ENCODE assay signal across 8 cellular contexts in genomic region chr2:190344275-190344827, GRCh38. TPM values are rescaled to one million over a fixed set of nuclear protein-coding genes. Genes with fewer than 3 reads are reported as not detected.
DNase-seq lines count a peak whose midpoint lies in the region; ATAC-seq and TF ChIP-seq lines count a peak whose summit lies in the region.

No MANE protein-coding gene starts in this region.

- in situ Hi-C loops in astrocyte of the cerebellum (cut with HindIII; ENCODE audit: low sequenced_read_pairs), result no loop called here

- peaks cover 18% of the 10 kb centered on the region for H3K4me1 ChIP-seq in BLaER1
- peaks cover 12% of the 10 kb centered on the region for H3K4me1 ChIP-seq in iPS-18a (ENCODE audit: control insufficient read depth, low read depth, low read length)
- peaks cover 0 to 29% (median 18%) of the 10 kb centered on the region in 4 donors for H3K4me1 ChIP-seq in sigmoid colon

- H3K9ac ChIP-seq in BLaER1, result peak overlapping the region; percentile 74
- H3K9ac ChIP-seq in iPS-18a (ENCODE audit: low read length), result no peak overlapping the region

- DNase-seq in NCI-H526 treated with DMSO at 0.1 percent for 48 hours (lab: John Stamatoyannopoulos, UW), result peak; percentile 76
- DNase-seq in astrocyte of the cerebellum (ENCODE audit: low read depth), result no peak
- DNase-seq in sigmoid colon, result peak; percentile 72
- DNase-seq in hepatic stellate cell (ENCODE audit: low spot score), result no peak

- H4K20me1 ChIP-seq in BLaER1, result no peaks in the 10 kb centered on the region

- H3K4me3 ChIP-seq in BLaER1, result peak overlapping the region; percentile 76
- H3K4me3 ChIP-seq in astrocyte of the cerebellum (ENCODE audit: low read depth, low read length), result peak overlapping the region; percentile 62
- H3K4me3 ChIP-seq in iPS-18a (ENCODE audit: low read length), result peak overlapping the region; percentile 71
- peak overlapping the region; percentile 61 to 91 (median 80) for H3K4me3 ChIP-seq in sigmoid colon

- no peak for TF ChIP-seq EP300 in sigmoid colon (IDR thresholded peaks at IDR 0.05)

- WGBS in sigmoid colon, 2 donors, result 11 to 17% methylated on average over 7 of the region's 7 CpGs

- peak overlapping the region; percentile 62 for H3K27ac ChIP-seq in BLaER1
- H3K27ac ChIP-seq in iPS-18a (ENCODE audit: low read length), result no peak overlapping the region
- H3K27ac ChIP-seq in sigmoid colon, result peak overlapping the region; percentile 91 to 94 (median 94)

- no peaks in the 10 kb centered on the region for H3K36me3 ChIP-seq in BLaER1
- H3K36me3 ChIP-seq in iPS-18a (ENCODE audit: control insufficient read depth, low read depth, low read length), result no peaks in the 10 kb centered on the region
- H3K36me3 ChIP-seq in sigmoid colon, result no peaks in the 10 kb centered on the region

- H3K4me2 ChIP-seq in BLaER1, result peak overlapping the region; percentile 99

- intact Hi-C loops in sigmoid colon (cut with DNase I), result loop anchor here (10.0 kb wide), 1 partner anchor 300 kb away; the partner anchor contains the start of gene NAB1

- ATAC-seq in GM18867 (IDR thresholded peaks at IDR 0.05; ENCODE audit: unreplicated experiment) (peak; percentile 81), HG03025 (IDR thresholded peaks at IDR 0.05; ENCODE audit: low FRiP score, unreplicated experiment) (peak; percentile 53)

- H3K9me3 ChIP-seq in BLaER1, result no peaks in the 10 kb centered on the region
- no peaks in the 10 kb centered on the region for H3K9me3 ChIP-seq in iPS-18a (ENCODE audit: control insufficient read depth, low read depth, low read length)
- no peaks in the 10 kb centered on the region for H3K9me3 ChIP-seq in sigmoid colon

- no peak for TF ChIP-seq POLR2A in sigmoid colon (IDR thresholded peaks at IDR 0.05)

- H3K27me3 ChIP-seq in BLaER1 (peaks cover 10% of the 10 kb centered on the region; the same call in 1 of the 2 replicates), iPS-18a (ENCODE audit: control insufficient read depth, insufficient read depth, low read length) (peaks cover 27% of the 10 kb centered on the region), sigmoid colon (no peaks in the 10 kb centered on the region)

- TF ChIP-seq CTCF in astrocyte of the cerebellum (IDR thresholded peaks at IDR 0.05; ENCODE audit: low read depth, low read length, missing control alignments) (peak; percentile 44), sigmoid colon (IDR thresholded peaks at IDR 0.05) (peak in 1 of 4 experiments; percentile 31)

RNA-seq across cellular contexts. Expression of gene INPP1, which starts 1.0 kb away (rescaled TPM):
- 10 to 100 TPM; 12.5 to 19.9 (median 15.5) TPM for total RNA-seq in sigmoid colon
- polyA plus RNA-seq in sigmoid colon, result 10 to 100 TPM; 27.8 to 46.2 (median 28.8) TPM

RNA-seq across cellular contexts. Expression of gene HIBCH, which starts 24.7 kb away (rescaled TPM):
- total RNA-seq in sigmoid colon, result 10 to 100 TPM; 18.1 to 21.6 (median 19.0) TPM
- polyA plus RNA-seq in sigmoid colon, result 10 to 100 TPM; 37.2 to 45.8 (median 42.6) TPM

Comparison
In these comparisons a context has a peak if more than half of its experiments do, and no peak if none do; other contexts are left out.
1. DNase-seq: peak in NCI-H526 treated with DMSO at 0.1 percent for 48 hours (single experiment) and sigmoid colon (single experiment); none in astrocyte of the cerebellum (single experiment) and hepatic stellate cell (single experiment).
2. Peak in every context shown above with its lines, with median percentiles within 50 percentile points of each other: H3K4me3 ChIP-seq.